Comparison of ENCODE assay signal across 8 cellular contexts in genomic region chr19:51593969-51594773, GRCh38. TPM values are rescaled to one million over a fixed set of nuclear protein-coding genes. Genes with fewer than 3 reads are reported as not detected.
DNase-seq lines count a peak whose midpoint lies in the region; ATAC-seq and TF ChIP-seq lines count a peak whose summit lies in the region.

No MANE protein-coding gene starts in this region.

- no peak overlapping the region for H3K27ac ChIP-seq in SU-DHL-6 (ENCODE audit: low read depth, low read length)
- H3K27ac ChIP-seq in ovary, result no peak overlapping the region
- H3K27ac ChIP-seq in thyroid gland, result peak overlapping the region in 1 of 3 donors; percentile 10

- peak overlapping the region; percentile 92 for H2AFZ ChIP-seq in SU-DHL-6 (ENCODE audit: low read depth, low read length, severe bottlenecking)

- intact Hi-C loops in Right ventricle myocardium superior (cut with DNase I), result no loop called here
- intact Hi-C loops in ovary (cut with DNase I), result loop anchor here in 1 of 4 donors (10.0 kb wide), 1 partner anchor 259 kb away; no protein-coding TSS in a partner anchor
- intact Hi-C loops in thyroid gland (cut with DNase I), result no loop called here

- TF ChIP-seq POLR2A in GM10847 (IDR thresholded peaks at IDR 0.05; ENCODE audit: extremely low read depth, insufficient read length) (peak; percentile 38), ovary (IDR thresholded peaks at IDR 0.05) (no peak), thyroid gland (IDR thresholded peaks at IDR 0.05) (peak in 1 of 2 donors; percentile 50)

- peak overlapping the region; percentile 64 for H3K9ac ChIP-seq in SU-DHL-6 (ENCODE audit: low read length)

- ATAC-seq in HG02642 (IDR thresholded peaks at IDR 0.05; ENCODE audit: poor library complexity, unreplicated experiment), result peak; percentile 98
- ATAC-seq in activated naive CD8-positive, alpha-beta T cell treated with anti-CD3 and anti-CD28 coated beads, Interleukin-2, amount 50 U/mL, for 24 hours, result peak; percentile 99
- peak; percentile 100 for ATAC-seq in Right ventricle myocardium superior (ENCODE audit: poor library complexity)

- no peaks in the 10 kb centered on the region for H3K27me3 ChIP-seq in SU-DHL-6 (ENCODE audit: low read length)
- no peaks in the 10 kb centered on the region for H3K27me3 ChIP-seq in ovary
- H3K27me3 ChIP-seq in thyroid gland, result no peaks in the 10 kb centered on the region

- no peaks in the 10 kb centered on the region for H3F3A ChIP-seq in SU-DHL-6 (ENCODE audit: insufficient read depth)

- peaks cover 20% of the 10 kb centered on the region for H3K4me1 Mint-ChIP-seq in activated naive CD8-positive, alpha-beta T cell treated with anti-CD3 and anti-CD28 coated beads, Interleukin-2, amount 50 U/mL, for 24 hours

- no peaks in the 10 kb centered on the region for H4K20me1 ChIP-seq in SU-DHL-6 (ENCODE audit: low read depth, low read length)

- no peaks in the 10 kb centered on the region for H3K9me3 ChIP-seq in SU-DHL-6 (ENCODE audit: insufficient read depth, low read length)
- H3K9me3 ChIP-seq in ovary, result no peaks in the 10 kb centered on the region
- H3K9me3 ChIP-seq in thyroid gland, result no peaks in the 10 kb centered on the region

- peaks cover 10% of the 10 kb centered on the region for H3K9me3 Mint-ChIP-seq in activated naive CD8-positive, alpha-beta T cell treated with anti-CD3 and anti-CD28 coated beads, Interleukin-2, amount 50 U/mL, for 24 hours

- H3K79me2 ChIP-seq in SU-DHL-6 (ENCODE audit: insufficient read depth, low read length), result no peaks in the 10 kb centered on the region

- no peak for TF ChIP-seq CTCF in SU-DHL-6 (IDR thresholded peaks at IDR 0.05; ENCODE audit: insufficient read depth, low read length, poor library complexity, severe bottlenecking)
- peak in 1 of 3 donors; percentile 5 for TF ChIP-seq CTCF in ovary (IDR thresholded peaks at IDR 0.05)
- TF ChIP-seq CTCF in thyroid gland (IDR thresholded peaks at IDR 0.05), result no peak

- peak overlapping the region; percentile 87 for H3K27ac Mint-ChIP-seq in activated naive CD8-positive, alpha-beta T cell treated with anti-CD3 and anti-CD28 coated beads, Interleukin-2, amount 50 U/mL, for 24 hours

- WGBS in ovary, 3 donors, result 0 to 1% (median 1%) methylated on average over 61 of the region's 61 CpGs
- WGBS in thyroid gland, 2 donors, result 0% methylated on average over 26 to 48 of the region's 61 CpGs

- H3K36me3 ChIP-seq in SU-DHL-6 (ENCODE audit: low read length) (no peaks in the 10 kb centered on the region), ovary (no peaks in the 10 kb centered on the region), thyroid gland (no peaks in the 10 kb centered on the region)

- H3K4me1 ChIP-seq in ovary (ENCODE audit: insufficient read depth) (peaks cover 9% of the 10 kb centered on the region), thyroid gland (peaks cover 8 to 9% of the 10 kb centered on the region in 2 donors)

- no peaks in the 10 kb centered on the region for H3K9me2 ChIP-seq in SU-DHL-6 (replicated peaks; ENCODE audit: insufficient read depth, low read length)

- H3K4me3 Mint-ChIP-seq in activated naive CD8-positive, alpha-beta T cell treated with anti-CD3 and anti-CD28 coated beads, Interleukin-2, amount 50 U/mL, for 24 hours, result peak overlapping the region; percentile 88

- TF ChIP-seq EP300 in ovary (IDR thresholded peaks at IDR 0.05), result no peak

- H3K4me2 ChIP-seq in SU-DHL-6 (ENCODE audit: low read depth, low read length, poor library complexity, severe bottlenecking), result peak overlapping the region; percentile 64

- H3K4me3 ChIP-seq in SU-DHL-6 (ENCODE audit: insufficient read depth, low read length, poor library complexity, severe bottlenecking) (peak overlapping the region; percentile 63), ovary (peak overlapping the region; percentile 63), thyroid gland (replicated peaks in 1 of 3) (peak overlapping the region; percentile 26 to 65 (median 43))

- DNase-seq in NCI-H1105 treated with DMSO at 0.1 percent for 48 hours (lab: John Stamatoyannopoulos, UW) (peak; percentile 93), Right ventricle myocardium superior (peak; percentile 100), ovary (peak; percentile 98 to 99 (median 99)), thyroid gland (peak; percentile 98 to 99)
- peak; percentile 95 for DNase-seq in activated naive CD8-positive, alpha-beta T cell treated with anti-CD3 and anti-CD28 coated beads, Interleukin-2, amount 50 U/mL, for 24 hours

- peaks cover 8% of the 10 kb centered on the region for H3K36me3 Mint-ChIP-seq in activated naive CD8-positive, alpha-beta T cell treated with anti-CD3 and anti-CD28 coated beads, Interleukin-2, amount 50 U/mL, for 24 hours (ENCODE audit: low read depth)

- peaks cover 10% of the 10 kb centered on the region for H3K27me3 Mint-ChIP-seq in activated naive CD8-positive, alpha-beta T cell treated with anti-CD3 and anti-CD28 coated beads, Interleukin-2, amount 50 U/mL, for 24 hours

RNA-seq across cellular contexts. Expression of gene ZNF175, which starts 23.1 kb away (rescaled TPM):
- total RNA-seq in Right ventricle myocardium superior (6.5 TPM), ovary (10 to 100 TPM in 5 of 7 donors, 1 to 10 TPM in 2; 4.3 to 17.3 (median 13.1) TPM), thyroid gland (10 to 100 TPM in 1 of 4 donors, 1 to 10 TPM in 3; 9.0 to 12.9 (median 9.4) TPM)
- 10 to 100 TPM in 1 of 2 donors, 1 to 10 TPM in 1; 5.4 to 12.3 TPM for polyA plus RNA-seq in ovary

RNA-seq across cellular contexts. Expression of gene SIGLEC5, which starts 36.0 kb away (rescaled TPM):
- not detected for total RNA-seq in Right ventricle myocardium superior
- total RNA-seq in ovary, result under 1 TPM in 4 of 7 donors, not detected in 3; 0.13 to 0.69 (median 0.56) TPM
- polyA plus RNA-seq in ovary, result under 1 TPM in 1 of 2 donors, not detected in 1; 0.13 TPM
- under 1 TPM in 3 of 4 donors, not detected in 1; 0.27 to 0.92 (median 0.44) TPM for total RNA-seq in thyroid gland

RNA-seq across cellular contexts. Expression of gene SIGLEC14, which starts 52.5 kb away (rescaled TPM):
- total RNA-seq in Right ventricle myocardium superior (1.00 TPM), ovary (1 to 10 TPM in 3 of 7 donors, under 1 TPM in 3, not detected in 1; 0.11 to 4.1 (median 1.0) TPM), thyroid gland (1 to 10 TPM in 2 of 4 donors, under 1 TPM in 1, not detected in 1; 0.22 to 6.2 (median 1.7) TPM)
- polyA plus RNA-seq in ovary, result under 1 TPM in 1 of 2 donors, not detected in 1; 0.27 TPM
